1 cellular context compared by ENCODE assay signal in the genomic region with DNA sequence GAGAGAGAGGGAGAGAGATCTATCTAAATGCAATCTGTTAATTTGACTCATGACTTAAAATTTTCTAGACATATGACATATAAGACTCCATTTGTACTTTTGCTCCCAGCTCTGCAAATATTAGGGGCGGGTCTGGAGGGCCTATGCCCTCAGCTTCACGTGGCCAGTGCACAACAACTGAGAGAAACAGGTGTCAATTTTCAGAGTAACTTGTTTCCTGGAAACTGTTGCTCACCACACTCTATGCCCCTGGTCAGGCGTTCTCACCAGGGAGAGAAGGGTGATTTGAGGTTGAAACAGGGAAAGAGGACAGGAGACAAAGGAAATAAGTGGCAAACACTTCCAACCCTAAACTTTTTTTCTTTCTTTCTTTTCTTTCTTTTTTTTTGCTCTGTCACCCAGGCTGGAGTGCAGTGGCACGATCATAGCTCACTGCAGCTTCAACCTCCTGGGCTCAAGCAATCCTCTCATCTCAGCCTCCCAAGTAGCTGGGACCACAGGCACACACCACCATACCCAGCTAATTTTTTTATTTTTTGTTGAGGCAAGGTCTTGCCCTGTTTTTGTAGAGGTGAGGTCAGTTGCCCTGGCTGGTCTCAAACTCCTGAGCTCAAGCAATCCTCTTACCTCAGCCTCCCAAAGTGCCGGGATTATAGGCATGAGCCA.
A peak's percentile ranks its signal among the peaks of the same experiment; 100 is the strongest.
TF ChIP-seq lines count a peak whose summit lies in the region.

No MANE protein-coding gene starts in this region.

TF ChIP-seq in HepG2, 621 proteins besides CTCF, POLR2A, EP300 and RAD21 (continued from another document and continues in another):
- TF ChIP-seq, protein P1, sequence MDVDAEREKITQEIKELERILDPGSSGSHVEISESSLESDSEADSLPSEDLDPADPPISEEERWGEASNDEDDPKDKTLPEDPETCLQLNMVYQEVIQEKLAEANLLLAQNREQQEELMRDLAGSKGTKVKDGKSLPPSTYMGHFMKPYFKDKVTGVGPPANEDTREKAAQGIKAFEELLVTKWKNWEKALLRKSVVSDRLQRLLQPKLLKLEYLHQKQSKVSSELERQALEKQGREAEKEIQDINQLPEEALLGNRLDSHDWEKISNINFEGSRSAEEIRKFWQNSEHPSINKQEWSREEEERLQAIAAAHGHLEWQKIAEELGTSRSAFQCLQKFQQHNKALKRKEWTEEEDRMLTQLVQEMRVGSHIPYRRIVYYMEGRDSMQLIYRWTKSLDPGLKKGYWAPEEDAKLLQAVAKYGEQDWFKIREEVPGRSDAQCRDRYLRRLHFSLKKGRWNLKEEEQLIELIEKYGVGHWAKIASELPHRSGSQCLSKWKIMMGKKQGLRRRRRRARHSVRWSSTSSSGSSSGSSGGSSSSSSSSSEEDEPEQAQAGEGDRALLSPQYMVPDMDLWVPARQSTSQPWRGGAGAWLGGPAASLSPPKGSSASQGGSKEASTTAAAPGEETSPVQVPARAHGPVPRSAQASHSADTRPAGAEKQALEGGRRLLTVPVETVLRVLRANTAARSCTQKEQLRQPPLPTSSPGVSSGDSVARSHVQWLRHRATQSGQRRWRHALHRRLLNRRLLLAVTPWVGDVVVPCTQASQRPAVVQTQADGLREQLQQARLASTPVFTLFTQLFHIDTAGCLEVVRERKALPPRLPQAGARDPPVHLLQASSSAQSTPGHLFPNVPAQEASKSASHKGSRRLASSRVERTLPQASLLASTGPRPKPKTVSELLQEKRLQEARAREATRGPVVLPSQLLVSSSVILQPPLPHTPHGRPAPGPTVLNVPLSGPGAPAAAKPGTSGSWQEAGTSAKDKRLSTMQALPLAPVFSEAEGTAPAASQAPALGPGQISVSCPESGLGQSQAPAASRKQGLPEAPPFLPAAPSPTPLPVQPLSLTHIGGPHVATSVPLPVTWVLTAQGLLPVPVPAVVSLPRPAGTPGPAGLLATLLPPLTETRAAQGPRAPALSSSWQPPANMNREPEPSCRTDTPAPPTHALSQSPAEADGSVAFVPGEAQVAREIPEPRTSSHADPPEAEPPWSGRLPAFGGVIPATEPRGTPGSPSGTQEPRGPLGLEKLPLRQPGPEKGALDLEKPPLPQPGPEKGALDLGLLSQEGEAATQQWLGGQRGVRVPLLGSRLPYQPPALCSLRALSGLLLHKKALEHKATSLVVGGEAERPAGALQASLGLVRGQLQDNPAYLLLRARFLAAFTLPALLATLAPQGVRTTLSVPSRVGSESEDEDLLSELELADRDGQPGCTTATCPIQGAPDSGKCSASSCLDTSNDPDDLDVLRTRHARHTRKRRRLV (CRISPR knock-in tag; IDR thresholded peaks at IDR 0.05), result no peak
- TF ChIP-seq MXI1 (IDR thresholded peaks at IDR 0.05; ENCODE audit: borderline replicate concordance, low read depth, low read length) (peak; percentile 65; the same call in 1 of the 3 replicates), ZNF205 (CRISPR knock-in tag; IDR thresholded peaks at IDR 0.05) (no peak), ZSCAN30 (CRISPR knock-in tag; IDR thresholded peaks at IDR 0.05) (no peak), GABPB1 (CRISPR knock-in tag; IDR thresholded peaks at IDR 0.05) (peak; percentile 22; the same call in 1 of the 2 replicates), ZNF460 (CRISPR knock-in tag; IDR thresholded peaks at IDR 0.05; ENCODE audit: borderline replicate concordance) (peak; percentile 57), FOSL1 (CRISPR knock-in tag; IDR thresholded peaks at IDR 0.05; ENCODE audit: borderline replicate concordance) (peak; percentile 45; the same call in 1 of the 2 replicates), ZNF335 (CRISPR knock-in tag; IDR thresholded peaks at IDR 0.05) (0 out of 2 replicates have a peak, but pooled peaks have one; percentile 40), SAFB2 (CRISPR knock-in tag; IDR thresholded peaks at IDR 0.05; ENCODE audit: borderline replicate concordance, low read depth) (no peak), ZNF383 (CRISPR knock-in tag; IDR thresholded peaks at IDR 0.05; ENCODE audit: borderline replicate concordance) (no peak), HNRNPH1 (optimal IDR thresholded peaks at IDR 0.05; ENCODE audit: low read depth, low read length) (no peak), FOXP1 (IDR thresholded peaks at IDR 0.05) (peak; percentile 17; the same call in 1 of the 2 replicates), FOXP1 (CRISPR knock-in tag; IDR thresholded peaks at IDR 0.05) (peak; percentile 86), IKZF4 (CRISPR knock-in tag; IDR thresholded peaks at IDR 0.05; ENCODE audit: borderline replicate concordance, low read depth, not compliant biosample characterization) (no peak), BCL6 (CRISPR knock-in tag; IDR thresholded peaks at IDR 0.05) (peak; percentile 68), SMYD3 (CRISPR knock-in tag; IDR thresholded peaks at IDR 0.05) (no peak), BHLHE40 (IDR thresholded peaks at IDR 0.05; ENCODE audit: low read length) (peak; percentile 58), MEF2D (CRISPR knock-in tag; IDR thresholded peaks at IDR 0.05) (0 out of 2 replicates have a peak, but pooled peaks have one; percentile 42), FOXO1 (CRISPR knock-in tag; IDR thresholded peaks at IDR 0.05) (peak; percentile 63; the same call in 1 of the 2 replicates), ZNF496 (CRISPR knock-in tag; IDR thresholded peaks at IDR 0.05; ENCODE audit: insufficient replicate concordance) (no peak), REL (CRISPR knock-in tag; conservative IDR thresholded peaks at IDR 0.05) (no peak), ZNF225 (CRISPR knock-in tag; IDR thresholded peaks at IDR 0.05) (no peak)
- TF ChIP-seq, protein P2, sequence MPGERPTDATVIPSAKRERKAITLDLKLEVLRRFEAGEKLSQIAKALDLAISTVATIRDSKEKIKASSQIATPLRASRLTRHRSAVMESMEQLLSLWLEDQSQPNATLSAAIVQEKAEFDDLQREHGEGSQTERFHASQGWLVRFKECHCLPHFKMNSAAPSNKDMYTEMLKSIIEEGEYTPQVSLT (CRISPR knock-in tag; IDR thresholded peaks at IDR 0.05; ENCODE audit: borderline replicate concordance, low read depth), result no peak
- TF ChIP-seq, protein P3, sequence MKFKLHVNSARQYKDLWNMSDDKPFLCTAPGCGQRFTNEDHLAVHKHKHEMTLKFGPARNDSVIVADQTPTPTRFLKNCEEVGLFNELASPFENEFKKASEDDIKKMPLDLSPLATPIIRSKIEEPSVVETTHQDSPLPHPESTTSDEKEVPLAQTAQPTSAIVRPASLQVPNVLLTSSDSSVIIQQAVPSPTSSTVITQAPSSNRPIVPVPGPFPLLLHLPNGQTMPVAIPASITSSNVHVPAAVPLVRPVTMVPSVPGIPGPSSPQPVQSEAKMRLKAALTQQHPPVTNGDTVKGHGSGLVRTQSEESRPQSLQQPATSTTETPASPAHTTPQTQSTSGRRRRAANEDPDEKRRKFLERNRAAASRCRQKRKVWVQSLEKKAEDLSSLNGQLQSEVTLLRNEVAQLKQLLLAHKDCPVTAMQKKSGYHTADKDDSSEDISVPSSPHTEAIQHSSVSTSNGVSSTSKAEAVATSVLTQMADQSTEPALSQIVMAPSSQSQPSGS (CRISPR knock-in tag; IDR thresholded peaks at IDR 0.05), result no peak
- TF ChIP-seq, protein P4, sequence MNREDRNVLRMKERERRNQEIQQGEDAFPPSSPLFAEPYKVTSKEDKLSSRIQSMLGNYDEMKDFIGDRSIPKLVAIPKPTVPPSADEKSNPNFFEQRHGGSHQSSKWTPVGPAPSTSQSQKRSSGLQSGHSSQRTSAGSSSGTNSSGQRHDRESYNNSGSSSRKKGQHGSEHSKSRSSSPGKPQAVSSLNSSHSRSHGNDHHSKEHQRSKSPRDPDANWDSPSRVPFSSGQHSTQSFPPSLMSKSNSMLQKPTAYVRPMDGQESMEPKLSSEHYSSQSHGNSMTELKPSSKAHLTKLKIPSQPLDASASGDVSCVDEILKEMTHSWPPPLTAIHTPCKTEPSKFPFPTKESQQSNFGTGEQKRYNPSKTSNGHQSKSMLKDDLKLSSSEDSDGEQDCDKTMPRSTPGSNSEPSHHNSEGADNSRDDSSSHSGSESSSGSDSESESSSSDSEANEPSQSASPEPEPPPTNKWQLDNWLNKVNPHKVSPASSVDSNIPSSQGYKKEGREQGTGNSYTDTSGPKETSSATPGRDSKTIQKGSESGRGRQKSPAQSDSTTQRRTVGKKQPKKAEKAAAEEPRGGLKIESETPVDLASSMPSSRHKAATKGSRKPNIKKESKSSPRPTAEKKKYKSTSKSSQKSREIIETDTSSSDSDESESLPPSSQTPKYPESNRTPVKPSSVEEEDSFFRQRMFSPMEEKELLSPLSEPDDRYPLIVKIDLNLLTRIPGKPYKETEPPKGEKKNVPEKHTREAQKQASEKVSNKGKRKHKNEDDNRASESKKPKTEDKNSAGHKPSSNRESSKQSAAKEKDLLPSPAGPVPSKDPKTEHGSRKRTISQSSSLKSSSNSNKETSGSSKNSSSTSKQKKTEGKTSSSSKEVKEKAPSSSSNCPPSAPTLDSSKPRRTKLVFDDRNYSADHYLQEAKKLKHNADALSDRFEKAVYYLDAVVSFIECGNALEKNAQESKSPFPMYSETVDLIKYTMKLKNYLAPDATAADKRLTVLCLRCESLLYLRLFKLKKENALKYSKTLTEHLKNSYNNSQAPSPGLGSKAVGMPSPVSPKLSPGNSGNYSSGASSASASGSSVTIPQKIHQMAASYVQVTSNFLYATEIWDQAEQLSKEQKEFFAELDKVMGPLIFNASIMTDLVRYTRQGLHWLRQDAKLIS (CRISPR knock-in tag; IDR thresholded peaks at IDR 0.05), result no peak
- TF ChIP-seq, protein P5, sequence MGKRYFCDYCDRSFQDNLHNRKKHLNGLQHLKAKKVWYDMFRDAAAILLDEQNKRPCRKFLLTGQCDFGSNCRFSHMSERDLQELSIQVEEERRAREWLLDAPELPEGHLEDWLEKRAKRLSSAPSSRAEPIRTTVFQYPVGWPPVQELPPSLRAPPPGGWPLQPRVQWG (CRISPR knock-in tag; IDR thresholded peaks at IDR 0.05; ENCODE audit: borderline replicate concordance, low read depth), result no peak
- TF ChIP-seq, protein P6, sequence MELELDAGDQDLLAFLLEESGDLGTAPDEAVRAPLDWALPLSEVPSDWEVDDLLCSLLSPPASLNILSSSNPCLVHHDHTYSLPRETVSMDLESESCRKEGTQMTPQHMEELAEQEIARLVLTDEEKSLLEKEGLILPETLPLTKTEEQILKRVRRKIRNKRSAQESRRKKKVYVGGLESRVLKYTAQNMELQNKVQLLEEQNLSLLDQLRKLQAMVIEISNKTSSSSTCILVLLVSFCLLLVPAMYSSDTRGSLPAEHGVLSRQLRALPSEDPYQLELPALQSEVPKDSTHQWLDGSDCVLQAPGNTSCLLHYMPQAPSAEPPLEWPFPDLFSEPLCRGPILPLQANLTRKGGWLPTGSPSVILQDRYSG (CRISPR knock-in tag; IDR thresholded peaks at IDR 0.05), result no peak
- TF ChIP-seq, protein P7, sequence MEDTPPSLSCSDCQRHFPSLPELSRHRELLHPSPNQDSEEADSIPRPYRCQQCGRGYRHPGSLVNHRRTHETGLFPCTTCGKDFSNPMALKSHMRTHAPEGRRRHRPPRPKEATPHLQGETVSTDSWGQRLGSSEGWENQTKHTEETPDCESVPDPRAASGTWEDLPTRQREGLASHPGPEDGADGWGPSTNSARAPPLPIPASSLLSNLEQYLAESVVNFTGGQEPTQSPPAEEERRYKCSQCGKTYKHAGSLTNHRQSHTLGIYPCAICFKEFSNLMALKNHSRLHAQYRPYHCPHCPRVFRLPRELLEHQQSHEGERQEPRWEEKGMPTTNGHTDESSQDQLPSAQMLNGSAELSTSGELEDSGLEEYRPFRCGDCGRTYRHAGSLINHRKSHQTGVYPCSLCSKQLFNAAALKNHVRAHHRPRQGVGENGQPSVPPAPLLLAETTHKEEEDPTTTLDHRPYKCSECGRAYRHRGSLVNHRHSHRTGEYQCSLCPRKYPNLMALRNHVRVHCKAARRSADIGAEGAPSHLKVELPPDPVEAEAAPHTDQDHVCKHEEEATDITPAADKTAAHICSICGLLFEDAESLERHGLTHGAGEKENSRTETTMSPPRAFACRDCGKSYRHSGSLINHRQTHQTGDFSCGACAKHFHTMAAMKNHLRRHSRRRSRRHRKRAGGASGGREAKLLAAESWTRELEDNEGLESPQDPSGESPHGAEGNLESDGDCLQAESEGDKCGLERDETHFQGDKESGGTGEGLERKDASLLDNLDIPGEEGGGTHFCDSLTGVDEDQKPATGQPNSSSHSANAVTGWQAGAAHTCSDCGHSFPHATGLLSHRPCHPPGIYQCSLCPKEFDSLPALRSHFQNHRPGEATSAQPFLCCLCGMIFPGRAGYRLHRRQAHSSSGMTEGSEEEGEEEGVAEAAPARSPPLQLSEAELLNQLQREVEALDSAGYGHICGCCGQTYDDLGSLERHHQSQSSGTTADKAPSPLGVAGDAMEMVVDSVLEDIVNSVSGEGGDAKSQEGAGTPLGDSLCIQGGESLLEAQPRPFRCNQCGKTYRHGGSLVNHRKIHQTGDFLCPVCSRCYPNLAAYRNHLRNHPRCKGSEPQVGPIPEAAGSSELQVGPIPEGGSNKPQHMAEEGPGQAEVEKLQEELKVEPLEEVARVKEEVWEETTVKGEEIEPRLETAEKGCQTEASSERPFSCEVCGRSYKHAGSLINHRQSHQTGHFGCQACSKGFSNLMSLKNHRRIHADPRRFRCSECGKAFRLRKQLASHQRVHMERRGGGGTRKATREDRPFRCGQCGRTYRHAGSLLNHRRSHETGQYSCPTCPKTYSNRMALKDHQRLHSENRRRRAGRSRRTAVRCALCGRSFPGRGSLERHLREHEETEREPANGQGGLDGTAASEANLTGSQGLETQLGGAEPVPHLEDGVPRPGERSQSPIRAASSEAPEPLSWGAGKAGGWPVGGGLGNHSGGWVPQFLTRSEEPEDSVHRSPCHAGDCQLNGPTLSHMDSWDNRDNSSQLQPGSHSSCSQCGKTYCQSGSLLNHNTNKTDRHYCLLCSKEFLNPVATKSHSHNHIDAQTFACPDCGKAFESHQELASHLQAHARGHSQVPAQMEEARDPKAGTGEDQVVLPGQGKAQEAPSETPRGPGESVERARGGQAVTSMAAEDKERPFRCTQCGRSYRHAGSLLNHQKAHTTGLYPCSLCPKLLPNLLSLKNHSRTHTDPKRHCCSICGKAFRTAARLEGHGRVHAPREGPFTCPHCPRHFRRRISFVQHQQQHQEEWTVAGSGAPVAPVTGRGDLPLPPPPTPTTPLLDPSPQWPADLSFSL (CRISPR knock-in tag; IDR thresholded peaks at IDR 0.05), result no peak
- TF ChIP-seq, protein P8, sequence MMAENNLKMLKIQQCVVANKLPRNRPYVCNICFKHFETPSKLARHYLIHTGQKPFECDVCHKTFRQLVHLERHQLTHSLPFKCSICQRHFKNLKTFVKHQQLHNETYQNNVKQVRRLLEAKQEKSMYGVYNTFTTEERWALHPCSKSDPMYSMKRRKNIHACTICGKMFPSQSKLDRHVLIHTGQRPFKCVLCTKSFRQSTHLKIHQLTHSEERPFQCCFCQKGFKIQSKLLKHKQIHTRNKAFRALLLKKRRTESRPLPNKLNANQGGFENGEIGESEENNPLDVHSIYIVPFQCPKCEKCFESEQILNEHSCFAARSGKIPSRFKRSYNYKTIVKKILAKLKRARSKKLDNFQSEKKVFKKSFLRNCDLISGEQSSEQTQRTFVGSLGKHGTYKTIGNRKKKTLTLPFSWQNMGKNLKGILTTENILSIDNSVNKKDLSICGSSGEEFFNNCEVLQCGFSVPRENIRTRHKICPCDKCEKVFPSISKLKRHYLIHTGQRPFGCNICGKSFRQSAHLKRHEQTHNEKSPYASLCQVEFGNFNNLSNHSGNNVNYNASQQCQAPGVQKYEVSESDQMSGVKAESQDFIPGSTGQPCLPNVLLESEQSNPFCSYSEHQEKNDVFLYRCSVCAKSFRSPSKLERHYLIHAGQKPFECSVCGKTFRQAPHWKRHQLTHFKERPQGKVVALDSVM (CRISPR knock-in tag; IDR thresholded peaks at IDR 0.05), result peak; percentile 71; the same call in 1 of the 2 replicates
- TF ChIP-seq, protein P9, sequence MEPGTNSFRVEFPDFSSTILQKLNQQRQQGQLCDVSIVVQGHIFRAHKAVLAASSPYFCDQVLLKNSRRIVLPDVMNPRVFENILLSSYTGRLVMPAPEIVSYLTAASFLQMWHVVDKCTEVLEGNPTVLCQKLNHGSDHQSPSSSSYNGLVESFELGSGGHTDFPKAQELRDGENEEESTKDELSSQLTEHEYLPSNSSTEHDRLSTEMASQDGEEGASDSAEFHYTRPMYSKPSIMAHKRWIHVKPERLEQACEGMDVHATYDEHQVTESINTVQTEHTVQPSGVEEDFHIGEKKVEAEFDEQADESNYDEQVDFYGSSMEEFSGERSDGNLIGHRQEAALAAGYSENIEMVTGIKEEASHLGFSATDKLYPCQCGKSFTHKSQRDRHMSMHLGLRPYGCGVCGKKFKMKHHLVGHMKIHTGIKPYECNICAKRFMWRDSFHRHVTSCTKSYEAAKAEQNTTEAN (CRISPR knock-in tag; conservative IDR thresholded peaks at IDR 0.05), result no peak
